In the genomic region with DNA sequence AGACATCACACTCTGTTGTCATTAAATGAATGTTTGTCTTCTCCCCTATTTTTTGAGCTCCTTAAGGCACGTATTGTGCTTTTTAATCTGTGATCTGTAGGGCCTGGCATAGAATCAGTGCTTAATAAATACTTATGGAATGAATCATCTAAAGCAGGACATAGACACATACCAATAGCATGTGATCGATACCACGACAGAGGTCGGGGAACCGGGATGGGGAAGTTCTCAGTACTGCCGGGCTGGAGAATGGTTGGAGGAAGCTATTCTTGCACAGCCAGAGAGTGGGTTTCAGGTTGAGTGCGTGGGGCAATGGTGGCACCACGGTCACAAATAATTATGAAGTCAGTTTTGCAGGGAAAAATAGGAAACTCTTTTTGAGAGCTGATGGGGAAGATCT, we compare ENCODE assay signal across 14 cellular contexts. TPM values are rescaled to one million over a fixed set of nuclear protein-coding genes. Genes with fewer than 3 reads are reported as not detected.
DNase-seq lines count a peak whose midpoint lies in the region; ATAC-seq and FAIRE-seq lines count a peak whose summit lies in the region.
"Had no signal": no experiment of that assay in that cellular context is flagged by ENCODE, and none has a peak within 500 bp of the region (broad histone marks: within the 10 kb centered on the region; RNA-seq: fewer than 3 reads in every experiment).

No MANE protein-coding gene starts in this region.

- H3K27ac ChIP-seq in ACC112 (ENCODE audit: low read depth, low read length), result peak overlapping the region; percentile 78
- H3K27ac ChIP-seq: skin epidermis, tibial artery had no signal

- DNase-seq in GM18507 (ENCODE audit: extremely low spot score, insufficient read length, low read depth) (no peak), adipocyte (ENCODE audit: low read depth) (peak; percentile 37), glomerular visceral epithelial cell (ENCODE audit: extremely low spot score) (peak; percentile 60), NCI-H1105 treated with DMSO at 0.1 percent for 48 hours (lab: John Stamatoyannopoulos, UW) (no peak), SK-N-DZ (ENCODE audit: low spot score) (no peak), NCI-H1417 treated with DMSO at 0.1 percent for 48 hours (lab: John Stamatoyannopoulos, UW) (no peak)
- DNase-seq: BE2C; effector memory CD8-positive, alpha-beta T cell; NCI-H2029; tibial artery had no signal

- H3K36me3 ChIP-seq in ACC112 (ENCODE audit: insufficient read depth, low read length) (peaks cover 34% of the 10 kb centered on the region), adipocyte (ENCODE audit: control insufficient read depth, insufficient read depth, low read length, severe bottlenecking) (peaks cover 42% of the 10 kb centered on the region)
- H3K36me3 ChIP-seq: BE2C had no signal

- H3K27me3 ChIP-seq in ACC112 (ENCODE audit: insufficient read depth, low read length), result no peaks in the 10 kb centered on the region
- no peaks in the 10 kb centered on the region for H3K27me3 ChIP-seq in adipocyte (replicated peaks; ENCODE audit: control insufficient read depth, insufficient read depth, low read length)
- H3K27me3 ChIP-seq: BE2C, tibial artery had no signal

- peak; percentile 5 for FAIRE-seq in GM18507 (lab: Jason Lieb, UNC)

- H3K9ac ChIP-seq in adipocyte (ENCODE audit: low read length), result no peak overlapping the region

- no peaks in the 10 kb centered on the region for H3K9me3 ChIP-seq in adipocyte (ENCODE audit: control insufficient read depth, low read length)
- H3K9me3 ChIP-seq: BE2C, tibial artery had no signal

- H3K4me1 ChIP-seq in ACC112 (ENCODE audit: control insufficient read depth, insufficient read depth, low read length, unreplicated experiment) (peaks cover 24% of the 10 kb centered on the region), adipocyte (ENCODE audit: control insufficient read depth, insufficient read depth, low read length) (peaks cover 7% of the 10 kb centered on the region)
- H3K4me1 ChIP-seq: BE2C had no signal

- H3K4me3 ChIP-seq in ACC112 (ENCODE audit: low read depth, low read length) (no peak overlapping the region), adipocyte (ENCODE audit: low read length) (no peak overlapping the region)
- H3K4me3 ChIP-seq: skin epidermis, tibial artery had no signal

- no peak for ATAC-seq in HG03457 (IDR thresholded peaks at IDR 0.05; ENCODE audit: unreplicated experiment)
- ATAC-seq: effector memory CD8-positive, alpha-beta T cell; natural killer cell treated with Interleukin-12 subunit alpha and Interleukin-12 subunit beta and Interleukin-15 and Interleukin-18, amount 100 ng/mL, for 72 hours had no signal

- peaks cover 12% of the 10 kb centered on the region for H3K79me2 ChIP-seq in ACC112 (ENCODE audit: control insufficient read depth, insufficient read depth, low read length, unreplicated experiment)

- H2AFZ ChIP-seq in ACC112 (ENCODE audit: low read length, unreplicated experiment), result no peak overlapping the region

RNA-seq across cellular contexts. Expression of gene NLRP1, which starts 26.8 kb away (rescaled TPM):
- 53.0 and 58.4 TPM in 2 replicates for polyA plus RNA-seq in SK-N-DZ (2014; cell fraction: cytosol; rRNA removed)
- polyA plus RNA-seq in SK-N-DZ (2014; cell fraction: nucleus; rRNA removed), result 61.1 and 63.0 TPM in 2 replicates

Comparison
In these comparisons a context has a peak if more than half of its experiments do, and no peak if none do; other contexts are left out.
1. DNase-seq: peak in adipocyte (single experiment) and glomerular visceral epithelial cell (single experiment); none in GM18507 (single experiment), NCI-H1105 treated with DMSO at 0.1 percent for 48 hours (single experiment), SK-N-DZ (single experiment) and NCI-H1417 treated with DMSO at 0.1 percent for 48 hours (single experiment).